Comparison of ENCODE assay signal across 8 cellular contexts in the genomic region with DNA sequence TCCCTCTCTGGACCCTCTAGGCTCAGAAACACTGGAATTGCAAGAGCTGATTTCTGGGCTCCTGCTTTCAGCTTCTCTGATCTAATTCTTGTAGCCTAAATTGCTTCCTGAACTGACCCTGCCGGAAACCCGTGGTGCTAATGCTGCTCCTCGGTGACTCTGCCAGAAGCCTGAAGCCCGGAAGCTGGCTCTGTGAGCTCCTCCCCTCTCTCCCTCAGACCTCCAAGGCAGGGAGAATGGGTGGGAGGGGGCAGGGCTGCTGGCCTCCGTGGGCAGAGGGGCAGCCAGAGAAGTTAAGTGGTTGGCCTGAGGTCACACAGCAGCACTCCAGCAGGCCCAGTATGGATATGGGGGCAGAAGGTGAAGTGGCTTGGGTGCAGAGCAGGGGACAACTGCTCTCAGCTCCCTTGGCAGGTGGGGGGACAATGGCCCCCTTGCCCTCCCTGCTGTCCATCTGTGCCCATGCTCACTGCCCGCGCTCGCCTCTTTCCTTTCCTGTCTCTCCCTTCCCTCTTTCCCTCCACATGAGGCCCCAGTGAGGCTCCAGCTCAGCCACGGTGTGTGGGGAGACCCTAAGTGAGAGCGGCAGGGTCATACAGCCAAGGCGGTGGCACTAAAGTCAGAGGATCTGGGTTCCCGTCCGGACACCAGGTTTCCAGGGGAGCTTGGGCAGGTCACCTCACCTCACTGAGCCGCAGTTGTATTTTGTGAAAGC. TPM values are rescaled to one million over a fixed set of nuclear protein-coding genes. Genes with fewer than 3 reads are reported as not detected.
DNase-seq lines count a peak whose midpoint lies in the region; ATAC-seq and TF ChIP-seq lines count a peak whose summit lies in the region.

No MANE protein-coding gene starts in this region.

- ATAC-seq in HG03354 (IDR thresholded peaks at IDR 0.05; ENCODE audit: poor library complexity, severe bottlenecking, unreplicated experiment) (peak; percentile 61), GM21360 (IDR thresholded peaks at IDR 0.05; ENCODE audit: unreplicated experiment) (no peak), GM18505 (IDR thresholded peaks at IDR 0.05; ENCODE audit: unreplicated experiment) (no peak)
- peak in 1 of 2 donors; percentile 65 for ATAC-seq in stimulated activated naive B cell treated with anti-CD40 and anti-IgM and Interleukin-4, amounts not matched to agents 10 μg/mL and 1 μg/mL and 100 μg/mL, for 72 hours (replicated peaks)

- peak; percentile 36 for DNase-seq in activated effector memory CD4-positive, alpha-beta T cell treated with Interleukin-2 at 50 U/mL for 16 hours
- DNase-seq in immature natural killer cell (peak; percentile 56 to 58 (median 57)), OCI-M2 (lab: John Stamatoyannopoulos, UW; ENCODE audit: unreplicated experiment) (no peak), midbrain (lab: John Stamatoyannopoulos, UW) (no peak)
- DNase-seq in stimulated activated naive B cell treated with anti-CD40 and anti-IgM and Interleukin-4, amounts not matched to agents 10 μg/mL and 1 μg/mL and 100 μg/mL, for 72 hours, result no peak

- H3K36me3 Mint-ChIP-seq in immature natural killer cell, result no peaks in the 10 kb centered on the region
- no peaks in the 10 kb centered on the region for H3K36me3 Mint-ChIP-seq in stimulated activated naive B cell treated with anti-CD40 and anti-IgM and Interleukin-4, amounts not matched to agents 10 μg/mL and 1 μg/mL and 100 μg/mL, for 72 hours

- TF ChIP-seq POLR2A in GM18505 (IDR thresholded peaks at IDR 0.05; ENCODE audit: borderline replicate concordance, extremely low read depth, insufficient read depth, insufficient read length), result no peak

- peaks cover 41 to 66% of the 10 kb centered on the region in 2 donors for H3K4me1 Mint-ChIP-seq in immature natural killer cell
- H3K4me1 Mint-ChIP-seq in stimulated activated naive B cell treated with anti-CD40 and anti-IgM and Interleukin-4, amounts not matched to agents 10 μg/mL and 1 μg/mL and 100 μg/mL, for 72 hours, result peaks cover 10 to 22% of the 10 kb centered on the region in 2 donors

- H3K27ac Mint-ChIP-seq in immature natural killer cell, result peak overlapping the region; percentile 92 to 97 (median 95)
- peak overlapping the region; percentile 9 for H3K27ac Mint-ChIP-seq in stimulated activated naive B cell treated with anti-CD40 and anti-IgM and Interleukin-4, amounts not matched to agents 10 μg/mL and 1 μg/mL and 100 μg/mL, for 72 hours

- H3K4me3 Mint-ChIP-seq in immature natural killer cell, result peak overlapping the region; percentile 71 to 92 (median 88)
- H3K4me3 Mint-ChIP-seq in stimulated activated naive B cell treated with anti-CD40 and anti-IgM and Interleukin-4, amounts not matched to agents 10 μg/mL and 1 μg/mL and 100 μg/mL, for 72 hours, result no peak overlapping the region

- H3K27me3 Mint-ChIP-seq in immature natural killer cell (ENCODE audit: low read depth in 3 of 3), result peaks cover 0 to 4% (median 3%) of the 10 kb centered on the region in 3 donors
- H3K27me3 Mint-ChIP-seq in stimulated activated naive B cell treated with anti-CD40 and anti-IgM and Interleukin-4, amounts not matched to agents 10 μg/mL and 1 μg/mL and 100 μg/mL, for 72 hours, result peaks cover 0 to 4% of the 10 kb centered on the region in 2 donors

- H3K9me3 Mint-ChIP-seq in immature natural killer cell, result peaks cover 0 to 2% (median 0%) of the 10 kb centered on the region in 6 donors
- H3K9me3 Mint-ChIP-seq in stimulated activated naive B cell treated with anti-CD40 and anti-IgM and Interleukin-4, amounts not matched to agents 10 μg/mL and 1 μg/mL and 100 μg/mL, for 72 hours, result peaks cover 5 to 8% of the 10 kb centered on the region in 2 donors

RNA-seq across cellular contexts. Expression of a gene that starts 16.2 kb away (rescaled TPM):
- 10 to 100 TPM in 1 of 3 donors, 1 to 10 TPM in 2; 1.6 to 18.8 (median 6.1) TPM for polyA plus RNA-seq in immature natural killer cell

RNA-seq across cellular contexts. Expression of a gene that starts 19.6 kb away (rescaled TPM):
- polyA plus RNA-seq in immature natural killer cell, result not detected

RNA-seq across cellular contexts. Expression of a gene that starts 45.1 kb away (rescaled TPM):
- under 1 TPM in 2 of 3 donors, not detected in 1; 0.21 to 0.45 TPM for polyA plus RNA-seq in immature natural killer cell

RNA-seq across cellular contexts. Expression of a gene that starts 48.8 kb away (rescaled TPM):
- not detected for polyA plus RNA-seq in immature natural killer cell

Comparison
In these comparisons a context has a peak if more than half of its experiments do, and no peak if none do; other contexts are left out.
1. DNase-seq: peak in activated effector memory CD4-positive, alpha-beta T cell treated with Interleukin-2 at 50 U/mL for 16 hours (single experiment) and immature natural killer cell (3 of 3); none in stimulated activated naive B cell treated with anti-CD40 and anti-IgM and Interleukin-4, amounts not matched to agents 10 μg/mL and 1 μg/mL and 100 μg/mL, for 72 hours (single experiment), OCI-M2 (single experiment) and midbrain (single experiment).
2. H3K4me3 Mint-ChIP-seq: peak in immature natural killer cell (5 of 5); none in stimulated activated naive B cell treated with anti-CD40 and anti-IgM and Interleukin-4, amounts not matched to agents 10 μg/mL and 1 μg/mL and 100 μg/mL, for 72 hours (0 of 2).